8 cellular contexts compared by ENCODE assay signal in the genomic region with DNA sequence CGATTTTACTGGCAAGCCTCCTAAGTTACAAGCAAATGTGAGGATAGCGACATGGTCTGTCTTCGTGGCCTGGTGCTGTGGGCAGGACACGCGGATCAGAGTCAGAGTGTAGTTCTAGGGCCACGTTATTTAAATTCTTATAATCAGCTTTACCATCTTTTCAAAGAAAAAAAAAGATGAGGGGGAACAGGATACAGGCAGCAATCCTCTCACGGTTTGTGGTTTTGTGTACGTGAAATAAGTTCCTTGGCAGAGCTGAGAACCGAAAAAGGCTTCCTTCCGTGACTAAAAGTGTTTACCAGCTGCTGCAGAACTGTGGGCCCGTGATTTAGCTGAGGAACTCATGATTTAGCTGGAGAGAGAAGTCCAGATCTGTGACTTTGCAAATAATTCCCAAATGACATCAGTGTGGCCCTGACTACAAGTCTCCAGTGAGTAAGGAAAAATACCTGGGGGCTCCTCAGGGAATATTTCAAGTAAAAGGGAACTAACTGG. TPM values are rescaled to one million over a fixed set of nuclear protein-coding genes. Genes with fewer than 3 reads are reported as not detected.
A peak's percentile ranks its signal among the peaks of the same experiment; 100 is the strongest.
DNase-seq lines count a peak whose midpoint lies in the region; ATAC-seq and TF ChIP-seq lines count a peak whose summit lies in the region.

No MANE protein-coding gene starts in this region.

- H3K4me3 Mint-ChIP-seq in activated CD8-positive, alpha-beta memory T cell treated with anti-CD3 and anti-CD28 coated beads, Interleukin-2, amount 10 ng/mL, durations not matched to agents 7 days and 5 days = peak overlapping the region; percentile 7
- peak overlapping the region; percentile 34 to 88 (median 78) for H3K4me3 Mint-ChIP-seq in naive thymus-derived CD8-positive, alpha-beta T cell

- BruUV-seq in mammary epithelial cell (replicated peaks; lab: Mats Ljungman, UMichigan) = no TSS peak
- no TSS peak for BruUV-seq in PC-9 (replicated peaks; lab: Mats Ljungman, UMichigan)

- intact Hi-C loops in mammary epithelial cell (cut with micrococcal nuclease) (loop anchor here (5.0 to 10.0 kb wide), 3 partner anchors 93 to 381 kb away; a partner anchor contains a TSS), PC-9 (cut with micrococcal nuclease; ENCODE audit: unreplicated experiment) (no loop called here)

- in situ Hi-C loops in mammary epithelial cell (cut with MboI; ENCODE audit: low sequenced_read_pairs in 2 of 2) = no loop called here

- TF ChIP-seq CTCF in mammary epithelial cell (conservative IDR thresholded peaks at IDR 0.05 in 1 of 2, IDR thresholded peaks at IDR 0.05 in 1 of 2; ENCODE audit: extremely low read depth in 1 of 2, insufficient read depth in 1 of 2, low read depth in 1 of 2, low read length in 2 of 2) (no peak), PC-9 (conservative IDR thresholded peaks at IDR 0.05) (no peak)

- no peaks in the 10 kb centered on the region for H4K20me1 ChIP-seq in mammary epithelial cell (ENCODE audit: insufficient read depth, low read length)
- no peaks in the 10 kb centered on the region for H4K20me1 ChIP-seq in PC-9 (ENCODE audit: insufficient read depth)

- CTCF ChIA-PET in activated CD8-positive, alpha-beta memory T cell treated with anti-CD3 and anti-CD28 coated beads, Interleukin-2, amount 10 ng/mL, durations not matched to agents 7 days and 5 days (lab: Charles Lee) = interaction anchor here (1.0 to 2.8 kb wide), 8 partner anchors 10 to 79 kb away, joined by 3 to 19 read pairs (median 4); no protein-coding TSS in a partner anchor
- CTCF ChIA-PET in mammary epithelial cell (lab: Charles Lee; ENCODE audit: low non-redundant PET) = no interaction called here
- CTCF ChIA-PET in PC-9 (lab: Charles Lee) = no interaction called here

- H3K4me1 ChIP-seq in mammary epithelial cell (ENCODE audit: insufficient read depth, low read length) (peaks cover 54% of the 10 kb centered on the region), PC-9 (replicated peaks; ENCODE audit: insufficient read depth) (peaks cover 7% of the 10 kb centered on the region)

- H2AFZ ChIP-seq in mammary epithelial cell (ENCODE audit: low read depth, low read length) = peak overlapping the region; percentile 83
- no peak overlapping the region for H2AFZ ChIP-seq in PC-9

- DNase-seq in activated CD8-positive, alpha-beta memory T cell treated with anti-CD3 and anti-CD28 coated beads, Interleukin-2, amount 10 ng/mL, durations not matched to agents 7 days and 5 days = peak; percentile 83
- DNase-seq in activated CD8-positive, alpha-beta memory T cell treated with anti-CD3 and anti-CD28 coated beads, Interleukin-2, amount 50 U/mL, for 48 hours = no peak
- peak; percentile 56 for DNase-seq in SIG-M5 (lab: John Stamatoyannopoulos, UW)
- peak; percentile 51 for DNase-seq in mammary epithelial cell
- peak in 9 of 10 donors; percentile 30 to 86 (median 66) for DNase-seq in naive thymus-derived CD8-positive, alpha-beta T cell
- DNase-seq in PC-9 = no peak
- DNase-seq in NCI-H2029 treated with DMSO at 0.1 percent for 48 hours (lab: John Stamatoyannopoulos, UW) = no peak

- H3K36me3 ChIP-seq in mammary epithelial cell (ENCODE audit: insufficient read depth, low read length) = no peaks in the 10 kb centered on the region
- H3K36me3 ChIP-seq in PC-9 (ENCODE audit: low read depth) = no peaks in the 10 kb centered on the region

- H3K27me3 Mint-ChIP-seq in activated CD8-positive, alpha-beta memory T cell treated with anti-CD3 and anti-CD28 coated beads, Interleukin-2, amount 10 ng/mL, durations not matched to agents 7 days and 5 days = no peaks in the 10 kb centered on the region
- no peaks in the 10 kb centered on the region for H3K27me3 Mint-ChIP-seq in naive thymus-derived CD8-positive, alpha-beta T cell

- H3K27me3 ChIP-seq in mammary epithelial cell (ENCODE audit: insufficient read depth, low read length) (no peaks in the 10 kb centered on the region), PC-9 (ENCODE audit: insufficient read depth, low read depth) (no peaks in the 10 kb centered on the region)

- H3K9me3 ChIP-seq in mammary epithelial cell (replicated peaks; ENCODE audit: insufficient read depth, low read length) = no peaks in the 10 kb centered on the region
- H3K9me3 ChIP-seq in PC-9 (ENCODE audit: insufficient read depth, low read depth) = no peaks in the 10 kb centered on the region; the same call in 1 of the 2 replicates

- no peaks in the 10 kb centered on the region for H3K9me3 Mint-ChIP-seq in activated CD8-positive, alpha-beta memory T cell treated with anti-CD3 and anti-CD28 coated beads, Interleukin-2, amount 10 ng/mL, durations not matched to agents 7 days and 5 days (ENCODE audit: low read depth)
- no peaks in the 10 kb centered on the region for H3K9me3 Mint-ChIP-seq in naive thymus-derived CD8-positive, alpha-beta T cell

- H3K9me2 ChIP-seq in PC-9 (ENCODE audit: insufficient read depth) = no peaks in the 10 kb centered on the region

- dilution Hi-C loops in mammary epithelial cell (cut with HindIII; ENCODE audit: low sequenced_read_pairs) = no loop called here

- peak overlapping the region; percentile 98 for H3K27ac Mint-ChIP-seq in activated CD8-positive, alpha-beta memory T cell treated with anti-CD3 and anti-CD28 coated beads, Interleukin-2, amount 10 ng/mL, durations not matched to agents 7 days and 5 days
- H3K27ac Mint-ChIP-seq in naive thymus-derived CD8-positive, alpha-beta T cell = peak overlapping the region; percentile 81 to 97 (median 93)

- H3K4me2 ChIP-seq in mammary epithelial cell (ENCODE audit: insufficient read depth, low read depth, low read length) = no peak overlapping the region
- H3K4me2 ChIP-seq in PC-9 = no peak overlapping the region

- POLR2A ChIA-PET in naive thymus-derived CD8-positive, alpha-beta T cell (lab: Charles Lee) = interaction anchor here (0.5 to 6.4 kb wide), 10 partner anchors 10 to 273 kb away, joined by 3 to 69 read pairs (median 4); a partner anchor contains a TSS
- POLR2A ChIA-PET in PC-9 (lab: Charles Lee; ENCODE audit: unreplicated experiment) = no interaction called here

- peaks cover 83% of the 10 kb centered on the region for H3K4me1 Mint-ChIP-seq in activated CD8-positive, alpha-beta memory T cell treated with anti-CD3 and anti-CD28 coated beads, Interleukin-2, amount 10 ng/mL, durations not matched to agents 7 days and 5 days
- peaks cover 27 to 67% (median 38%) of the 10 kb centered on the region in 4 donors for H3K4me1 Mint-ChIP-seq in naive thymus-derived CD8-positive, alpha-beta T cell

- peaks cover 71% of the 10 kb centered on the region for H3K36me3 Mint-ChIP-seq in activated CD8-positive, alpha-beta memory T cell treated with anti-CD3 and anti-CD28 coated beads, Interleukin-2, amount 10 ng/mL, durations not matched to agents 7 days and 5 days
- no peaks in the 10 kb centered on the region for H3K36me3 Mint-ChIP-seq in naive thymus-derived CD8-positive, alpha-beta T cell

- 30% methylated on average over 11 of the region's 11 CpGs for WGBS in mammary epithelial cell (ENCODE audit: low coverage, missing lambda C conversion rate)

- H3K79me2 ChIP-seq in mammary epithelial cell (ENCODE audit: insufficient read depth, low read length) (no peaks in the 10 kb centered on the region), PC-9 (ENCODE audit: low read depth) (no peaks in the 10 kb centered on the region)

- H3K9ac ChIP-seq in mammary epithelial cell (ENCODE audit: insufficient read depth, low read length) = peak overlapping the region; percentile 8

- ATAC-seq in activated CD8-positive, alpha-beta memory T cell treated with anti-CD3 and anti-CD28 coated beads, Interleukin-2, amount 10 ng/mL, durations not matched to agents 7 days and 5 days = peak; percentile 83
- peak; percentile 54 for ATAC-seq in HG02943 (IDR thresholded peaks at IDR 0.05; ENCODE audit: low read depth, unreplicated experiment)
- peak; percentile 96 to 97 for ATAC-seq in naive thymus-derived CD8-positive, alpha-beta T cell

- H3K27ac ChIP-seq in mammary epithelial cell (ENCODE audit: insufficient read depth, low read depth, low read length) (peak overlapping the region; percentile 53), PC-9 (no peak overlapping the region)

- H3K4me3 ChIP-seq in mammary epithelial cell (replicated peaks in 1 of 3; ENCODE audit: insufficient read depth in 1 of 3, low read depth in 2 of 3, low read length in 3 of 3) (no peak overlapping the region), PC-9 (no peak overlapping the region)

- peaks cover 5% of the 10 kb centered on the region; the same call in 1 of the 2 replicates for H3F3A ChIP-seq in PC-9 (ENCODE audit: insufficient read depth, low read depth)

RNA-seq across cellular contexts. Expression of a gene that starts 27.2 kb away (rescaled TPM):
- total RNA-seq in activated CD8-positive, alpha-beta memory T cell treated with anti-CD3 and anti-CD28 coated beads, Interleukin-2, amount 10 ng/mL, durations not matched to agents 7 days and 5 days = 10 to 100 TPM; 17.0 to 22.5 TPM
- total RNA-seq in mammary epithelial cell = 10 to 100 TPM in 1 of 2 donors, 1 to 10 TPM in 1; 4.9 to 12.0 TPM
- polyA plus RNA-seq in mammary epithelial cell = 3.7 TPM
- polyA minus RNA-seq in mammary epithelial cell = 0.26 TPM
- 1 to 10 TPM; 8.1 to 9.8 TPM for total RNA-seq in naive thymus-derived CD8-positive, alpha-beta T cell
- 10 to 100 TPM in 1 of 3 donors, 1 to 10 TPM in 2; 6.3 to 17.6 (median 6.3) TPM for polyA plus RNA-seq in naive thymus-derived CD8-positive, alpha-beta T cell
- 1.7 and 2.6 TPM in 2 replicates for total RNA-seq in PC-9 (2021)

Comparison
In these comparisons a context has a peak if more than half of its experiments do, and no peak if none do; other contexts are left out.
1. DNase-seq: peak in activated CD8-positive, alpha-beta memory T cell treated with anti-CD3 and anti-CD28 coated beads, Interleukin-2, amount 10 ng/mL, durations not matched to agents 7 days and 5 days (single experiment), SIG-M5 (single experiment), mammary epithelial cell (single experiment) and naive thymus-derived CD8-positive, alpha-beta T cell (9 of 10); none in activated CD8-positive, alpha-beta memory T cell treated with anti-CD3 and anti-CD28 coated beads, Interleukin-2, amount 50 U/mL, for 48 hours (single experiment), PC-9 (0 of 2) and NCI-H2029 treated with DMSO at 0.1 percent for 48 hours (single experiment).
2. Peak in every context shown above with its lines, with median percentiles within 50 percentile points of each other: ATAC-seq.